Comparison of ENCODE assay signal across 24 cellular contexts in the genomic region with DNA sequence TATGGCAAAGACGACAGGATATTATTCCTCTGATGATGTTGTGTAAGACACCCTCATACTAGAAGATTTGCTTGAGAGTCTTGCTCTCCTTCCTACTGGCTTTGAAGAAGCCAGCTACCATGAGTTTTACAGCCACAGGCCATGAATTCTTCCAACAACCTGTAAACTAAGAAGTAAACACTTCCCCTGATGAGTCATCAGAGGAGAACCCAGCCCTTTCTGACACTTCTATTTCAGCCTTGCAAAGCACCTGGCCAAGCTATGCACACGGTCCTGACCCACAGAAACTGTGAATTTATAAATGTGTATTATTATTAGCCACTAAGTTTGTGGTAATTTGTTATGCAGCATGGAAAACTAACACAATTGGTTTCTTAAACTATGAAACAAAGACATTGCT.
A peak's percentile ranks its signal among the peaks of the same experiment; 100 is the strongest.
DNase-seq lines count a peak whose midpoint lies in the region; ATAC-seq and TF ChIP-seq lines count a peak whose summit lies in the region.
"Had no signal": no experiment of that assay in that cellular context is flagged by ENCODE, and none has a peak within 500 bp of the region (broad histone marks: within the 10 kb centered on the region; RNA-seq: fewer than 3 reads in every experiment).

No MANE protein-coding gene starts in this region.

- WGBS in lung, 2 donors = 52 to 75% methylated on average over 2 of the region's 2 CpGs

- ATAC-seq in lung (ENCODE audit: insufficient read depth, low FRiP score) (peak; percentile 58), GM19328 (IDR thresholded peaks at IDR 0.05; ENCODE audit: unreplicated experiment) (no peak), HG02588 (IDR thresholded peaks at IDR 0.05; ENCODE audit: unreplicated experiment) (no peak)
- ATAC-seq: HCT116 had no signal

- no peak overlapping the region for H3K27ac ChIP-seq in lung (ENCODE audit: low read depth in 1 of 2, low read length in 1 of 2)
- H3K27ac ChIP-seq: neutrophil, SJCRH30 had no signal

- H3K36me3 ChIP-seq in lung (ENCODE audit: control insufficient read depth in 2 of 2, insufficient read depth in 2 of 2, low read length in 2 of 2) = no peaks in the 10 kb centered on the region
- H3K36me3 ChIP-seq: neutrophil, SJCRH30 had no signal

- TF ChIP-seq CTCF in epithelial cell of proximal tubule (conservative IDR thresholded peaks at IDR 0.05; ENCODE audit: low read depth, low read length) = no peak
- TF ChIP-seq CTCF in lung (IDR thresholded peaks at IDR 0.05; ENCODE audit: control extremely low read depth, extremely low read depth) = no peak

- DNase-seq in ACHN = peak; percentile 18
- DNase-seq in NCI-H226 = peak; percentile 58
- peak; percentile 47 for DNase-seq in epithelial cell of proximal tubule (ENCODE audit: low read depth)
- DNase-seq in lung (ENCODE audit: low spot score) = no peak
- no peak for DNase-seq in stimulated activated CD4-positive, alpha-beta T cell treated with anti-CD3 and anti-CD28 coated beads, Interleukin-4, amount 100 ng/mL, for 1 hour
- no peak for DNase-seq in NK-92 (lab: John Stamatoyannopoulos, UW; ENCODE audit: unreplicated experiment)
- DNase-seq: activated B cell treated with CpG ODN at 0.5 μM for 24 hours; activated CD4-positive, alpha-beta memory T cell treated with anti-CD3 and anti-CD28 coated beads, Interleukin-2, amount 10 ng/mL, durations not matched to agents 7 days and 5 days; activated naive CD4-positive, alpha-beta T cell treated with Interleukin-2 at 50 U/mL for 16 hours; amygdala; C1 segment of cervical spinal cord; caudate nucleus; DMS 273 treated with DMSO at 0.1 percent for 48 hours; GF-D8; MV-4-11; NCI-H187 treated with DMSO at 0.1 percent for 48 hours; NCI-H524; SJCRH30; stimulated activated CD4-positive, alpha-beta T cell treated with anti-CD3 and anti-CD28 coated beads, Interleukin-12 subunit alpha, Interleukin-12 subunit beta, amount 100 ng/mL, for 4 hours; T-helper 2 cell had no signal

- H3K9me3 ChIP-seq in lung (ENCODE audit: control insufficient read depth in 2 of 2, insufficient read depth in 1 of 2, low read length in 1 of 2) = no peaks in the 10 kb centered on the region
- H3K9me3 ChIP-seq: neutrophil, SJCRH30 had no signal

- H3K27me3 ChIP-seq in lung (ENCODE audit: control insufficient read depth, insufficient read depth) = no peaks in the 10 kb centered on the region
- H3K27me3 ChIP-seq: neutrophil, SJCRH30 had no signal

- H3K4me1 ChIP-seq in lung (ENCODE audit: control insufficient read depth in 2 of 2, insufficient read depth in 2 of 2, low read length in 2 of 2) = peaks cover 0 to 2% of the 10 kb centered on the region in 2 donors

- in situ Hi-C loops in ACHN (cut with HindIII; ENCODE audit: low pct_ligation_motif_present, low pct_unique_long_range_greater_than_20kb, low sequenced_read_pairs) = no loop called here

- H3K4me3 ChIP-seq in epithelial cell of proximal tubule (ENCODE audit: low read depth, low read length) (no peak overlapping the region), lung (no peak overlapping the region)
- H3K4me3 ChIP-seq: SJCRH30 had no signal

Comparison
In these comparisons a context has a peak if more than half of its experiments do, and no peak if none do; other contexts are left out.
1. DNase-seq: peak in ACHN (single experiment), NCI-H226 (single experiment) and epithelial cell of proximal tubule (single experiment); none in lung (single experiment), stimulated activated CD4-positive, alpha-beta T cell treated with anti-CD3 and anti-CD28 coated beads, Interleukin-4, amount 100 ng/mL, for 1 hour (single experiment) and NK-92 (single experiment).